In genomic region chrX:40474205-40474626, GRCh38 we compare ENCODE assay signal across 11 cellular contexts.
DNase-seq lines count a peak whose midpoint lies in the region; ATAC-seq and TF ChIP-seq lines count a peak whose summit lies in the region.
"Had no signal": no experiment of that assay in that cellular context is flagged by ENCODE, and none has a peak within 500 bp of the region (broad histone marks: within the 10 kb centered on the region; RNA-seq: fewer than 3 reads in every experiment).

No MANE protein-coding gene starts in this region.

- no peak overlapping the region for H3K4me3 ChIP-seq in endodermal cell (ENCODE audit: low read length)
- H3K4me3 ChIP-seq in parathyroid adenoma (ENCODE audit: low read depth, low read length), result no peak overlapping the region
- H3K4me3 ChIP-seq: SJSA1 had no signal

- no peaks in the 10 kb centered on the region for H3K79me2 ChIP-seq in parathyroid adenoma

- ATAC-seq in GM19025 (IDR thresholded peaks at IDR 0.05; ENCODE audit: low read depth, unreplicated experiment) (peak; percentile 40), GM21447 (IDR thresholded peaks at IDR 0.05; ENCODE audit: unreplicated experiment) (no peak), GM19395 (IDR thresholded peaks at IDR 0.05; ENCODE audit: unreplicated experiment) (no peak)

- 0% methylated on average over 4 to 13 of the region's 14 CpGs for WGBS in endodermal cell (ENCODE audit: insufficient coverage in 1 of 2, insufficient read length in 1 of 2), 2 experiments

- H3K27ac Mint-ChIP-seq in endodermal cell, result peak overlapping the region; percentile 98

- H3K36me3 ChIP-seq in endodermal cell (ENCODE audit: control insufficient read depth, insufficient read depth, low read length) (no peaks in the 10 kb centered on the region), parathyroid adenoma (ENCODE audit: control insufficient read depth, insufficient read depth, low read length) (no peaks in the 10 kb centered on the region)
- H3K36me3 ChIP-seq: SJSA1 had no signal

- peak overlapping the region; percentile 38 for H3K4me3 Mint-ChIP-seq in endodermal cell

- no peaks in the 10 kb centered on the region for H3K36me3 Mint-ChIP-seq in endodermal cell (ENCODE audit: low read depth)

- no peak overlapping the region for H3K9ac ChIP-seq in endodermal cell (ENCODE audit: extremely low read depth, low read length, poor library complexity, severe bottlenecking)
- no peak overlapping the region for H3K9ac ChIP-seq in parathyroid adenoma

- peak overlapping the region; percentile 69 for H2AFZ ChIP-seq in parathyroid adenoma

- peaks cover 31% of the 10 kb centered on the region for H3K9me3 Mint-ChIP-seq in endodermal cell

- TF ChIP-seq CTCF in endodermal cell (conservative IDR thresholded peaks at IDR 0.05), result no peak
- TF ChIP-seq CTCF in parathyroid adenoma (IDR thresholded peaks at IDR 0.05), result no peak

- peaks cover 52% of the 10 kb centered on the region for H3K4me1 Mint-ChIP-seq in endodermal cell

- H3K9me3 ChIP-seq in endodermal cell (ENCODE audit: control insufficient read depth, low read length), result no peaks in the 10 kb centered on the region
- H3K9me3 ChIP-seq in parathyroid adenoma (ENCODE audit: control insufficient read depth, low read length), result no peaks in the 10 kb centered on the region
- H3K9me3 ChIP-seq: SJSA1 had no signal

- H3K27ac ChIP-seq in endodermal cell (ENCODE audit: low read depth, low read length) (peak overlapping the region; percentile 69), parathyroid adenoma (no peak overlapping the region)
- H3K27ac ChIP-seq: HL-60, SJSA1 had no signal

- peak; percentile 74 for DNase-seq in NCI-H2227 treated with DMSO at 0.1 percent for 48 hours (lab: John Stamatoyannopoulos, UW)
- peak; percentile 98 for DNase-seq in endodermal cell
- DNase-seq in hepatic stellate cell (ENCODE audit: low spot score), result no peak
- DNase-seq in activated gamma-delta T cell treated with Interleukin-2 at 50 U/mL for 16 hours, result no peak
- DNase-seq: activated naive CD4-positive, alpha-beta T cell had no signal

- no peaks in the 10 kb centered on the region for H3K27me3 ChIP-seq in endodermal cell (ENCODE audit: control insufficient read depth, insufficient read depth, low read length, poor library complexity, severe bottlenecking)
- no peaks in the 10 kb centered on the region for H3K27me3 ChIP-seq in parathyroid adenoma (ENCODE audit: control insufficient read depth, insufficient read depth, low read length)
- H3K27me3 ChIP-seq: SJSA1 had no signal

- H3K4me2 ChIP-seq in parathyroid adenoma (ENCODE audit: low read length), result no peak overlapping the region

- H3K4me1 ChIP-seq in endodermal cell (ENCODE audit: control insufficient read depth, insufficient read depth, low read length) (peaks cover 6% of the 10 kb centered on the region), parathyroid adenoma (peaks cover 2% of the 10 kb centered on the region)
- H3K4me1 ChIP-seq: SJSA1 had no signal

- H3K27me3 Mint-ChIP-seq in endodermal cell (ENCODE audit: insufficient read depth), result no peaks in the 10 kb centered on the region

Comparison
In these comparisons a context has a peak if more than half of its experiments do, and no peak if none do; other contexts are left out.
1. DNase-seq: peak in NCI-H2227 treated with DMSO at 0.1 percent for 48 hours (single experiment) and endodermal cell (single experiment); none in hepatic stellate cell (single experiment) and activated gamma-delta T cell treated with Interleukin-2 at 50 U/mL for 16 hours (single experiment).